Comparison of ENCODE assay signal across 22 cellular contexts in the genomic region with DNA sequence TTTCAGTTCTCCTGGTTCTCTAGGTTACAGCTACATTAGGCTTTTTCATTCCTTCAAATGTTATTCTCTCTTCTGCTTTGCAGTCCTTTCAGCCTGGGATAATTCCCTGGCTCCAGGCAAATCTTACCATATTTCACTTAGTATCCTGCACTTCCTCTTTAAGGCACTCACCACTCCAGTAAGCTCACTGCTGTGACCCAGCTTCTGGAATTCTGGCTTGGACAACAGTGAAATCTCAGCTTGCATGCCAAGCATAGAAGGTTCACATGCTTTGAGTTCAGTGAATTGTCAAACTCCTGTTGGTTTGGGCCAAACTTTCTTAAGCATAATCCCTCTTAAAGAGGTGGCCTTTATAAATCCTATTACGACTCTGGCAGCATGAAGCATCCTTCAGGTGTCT.
DNase-seq lines count a peak whose midpoint lies in the region; ATAC-seq, FAIRE-seq and TF ChIP-seq lines count a peak whose summit lies in the region.
"Had no signal": no experiment of that assay in that cellular context is flagged by ENCODE, and none has a peak within 500 bp of the region (broad histone marks: within the 10 kb centered on the region; RNA-seq: fewer than 3 reads in every experiment).

No MANE protein-coding gene starts in this region.

- no peak overlapping the region for H3K4me2 ChIP-seq in K562 (ENCODE audit: insufficient read depth, low read length)
- H3K4me2 ChIP-seq: A549 had no signal

- TF ChIP-seq POLR2A in K562 (conservative IDR thresholded peaks at IDR 0.05) (no peak), gastroesophageal sphincter (IDR thresholded peaks at IDR 0.05) (no peak)

- no peak overlapping the region for H3K4me3 ChIP-seq in right cardiac atrium (ENCODE audit: low read length)
- H3K4me3 ChIP-seq in K562, result no peak overlapping the region
- no peak overlapping the region for H3K4me3 ChIP-seq in gastroesophageal sphincter
- H3K4me3 ChIP-seq: A549 had no signal

- H3K36me3 ChIP-seq in K562 (ENCODE audit: control insufficient read depth, insufficient read depth, low read length) (no peaks in the 10 kb centered on the region), gastroesophageal sphincter (no peaks in the 10 kb centered on the region)

- H3K4me1 ChIP-seq in right cardiac atrium (ENCODE audit: control insufficient read depth, insufficient read depth, low read length) (no peaks in the 10 kb centered on the region), K562 (replicated peaks in 1 of 2; ENCODE audit: control insufficient read depth in 2 of 2, insufficient read depth in 2 of 2, low read length in 2 of 2) (no peaks in the 10 kb centered on the region), gastroesophageal sphincter (no peaks in the 10 kb centered on the region)
- H3K4me1 ChIP-seq: A549, Caco-2 had no signal

- no peaks in the 10 kb centered on the region for H3K36me3 Mint-ChIP-seq in activated T-cell treated with anti-CD3 and anti-CD28 coated beads, Interleukin-2, amount 50 U/mL, for 4 hours (ENCODE audit: insufficient read depth)

- no peaks in the 10 kb centered on the region for H3K79me2 ChIP-seq in K562 (ENCODE audit: control insufficient read depth, insufficient read depth, low read length)

- H3K9me3 ChIP-seq in right cardiac atrium (ENCODE audit: control insufficient read depth, low read length), result no peaks in the 10 kb centered on the region
- no peaks in the 10 kb centered on the region for H3K9me3 ChIP-seq in K562 (replicated peaks; ENCODE audit: control insufficient read depth, insufficient read depth, low read depth, low read length)
- no peaks in the 10 kb centered on the region for H3K9me3 ChIP-seq in gastroesophageal sphincter
- H3K9me3 ChIP-seq: A549, Caco-2 had no signal

- no peak overlapping the region for H2AFZ ChIP-seq in K562 (ENCODE audit: low read depth, low read length)

- H3K27me3 Mint-ChIP-seq in activated T-cell treated with anti-CD3 and anti-CD28 coated beads, Interleukin-2, amount 50 U/mL, for 4 hours (ENCODE audit: low read depth), result peaks cover 11% of the 10 kb centered on the region

- H4K20me1 ChIP-seq in K562 (replicated peaks; ENCODE audit: control insufficient read depth, insufficient read depth, low read length), result no peaks in the 10 kb centered on the region

- no peak overlapping the region for H3K9ac ChIP-seq in K562 (ENCODE audit: insufficient read depth in 1 of 2, low read depth in 2 of 2, low read length in 2 of 2)

- H3K9me3 Mint-ChIP-seq in activated T-cell treated with anti-CD3 and anti-CD28 coated beads, Interleukin-2, amount 50 U/mL, for 4 hours, result no peaks in the 10 kb centered on the region
- H3K9me3 Mint-ChIP-seq: CD4-positive, alpha-beta T cell; HFFc6 had no signal

- POLR2A ChIA-PET in K562 (lab: Yijun Ruan, JAX), result interaction anchor here (0.6 kb wide), 1 partner anchor 15 kb away, joined by 4 read pairs; no protein-coding TSS in a partner anchor

- 82% methylated on average over 1 of the region's 1 CpG for WGBS in right cardiac atrium
- 0% methylated on average over 1 of the region's 1 CpG for WGBS in K562 (ENCODE audit: insufficient coverage, low coverage, missing lambda C conversion rate)
- WGBS in gastroesophageal sphincter (ENCODE audit: low coverage in 1 of 2), 2 donors, result 60 to 79% methylated on average over 1 of the region's 1 CpG

- BruUV-seq in K562 (replicated peaks; lab: Mats Ljungman, UMichigan), result no TSS peak

- no peak for TF ChIP-seq RAD21 in K562 (CRISPR knock-in tag; conservative IDR thresholded peaks at IDR 0.05 in 1 of 2, IDR thresholded peaks at IDR 0.05 in 1 of 2)

- intact Hi-C loops in Right ventricle myocardium superior (cut with DNase I), result no loop called here
- intact Hi-C loops in right cardiac atrium (cut with DNase I), result no loop called here
- intact Hi-C loops in K562 (cut with micrococcal nuclease), result no loop called here

- H3K9me1 ChIP-seq in K562 (ENCODE audit: control insufficient read depth, insufficient read depth, low read length), result no peaks in the 10 kb centered on the region

- ATAC-seq in Right ventricle myocardium superior (ENCODE audit: poor library complexity) (peak; percentile 36), right cardiac atrium (no peak), K562 (no peak), GM18909 (IDR thresholded peaks at IDR 0.05; ENCODE audit: poor library complexity, unreplicated experiment) (no peak), gastroesophageal sphincter (no peak)
- no peak for ATAC-seq in activated T-cell treated with anti-CD3 and anti-CD28 coated beads, Interleukin-2, amount 50 U/mL, for 4 hours
- ATAC-seq: A549, HCT116 had no signal

- CTCF ChIA-PET in K562 (lab: Yijun Ruan, JAX; ENCODE audit: low intra/inter-chr PET ratio), result no interaction called here

- H3K27me3 ChIP-seq in right cardiac atrium (ENCODE audit: control insufficient read depth, insufficient read depth), result no peaks in the 10 kb centered on the region
- peaks cover 2 to 4% of the 10 kb centered on the region in 2 experiments; a peak in 3 of 5 replicates for H3K27me3 ChIP-seq in K562 (ENCODE audit: control insufficient read depth in 2 of 2, insufficient read depth in 2 of 2, low read length in 2 of 2)
- H3K27me3 ChIP-seq in gastroesophageal sphincter, result peaks cover 4% of the 10 kb centered on the region

- H3K4me1 Mint-ChIP-seq in activated T-cell treated with anti-CD3 and anti-CD28 coated beads, Interleukin-2, amount 50 U/mL, for 4 hours (ENCODE audit: low read depth), result no peaks in the 10 kb centered on the region

- TF ChIP-seq EP300 in K562 (IDR thresholded peaks at IDR 0.05; ENCODE audit: low read length) (no peak), gastroesophageal sphincter (IDR thresholded peaks at IDR 0.05) (no peak)

- DNase-seq in Right ventricle myocardium superior (no peak), right cardiac atrium (no peak), K562 (ENCODE audit: extremely low read depth in 1 of 4, low spot score in 3 of 4) (no peak), medulla oblongata (ENCODE audit: extremely low spot score) (peak; percentile 29)
- no peak for DNase-seq in activated T-cell treated with anti-CD3 and anti-CD28 coated beads, Interleukin-2, amount 50 U/mL, for 4 hours
- DNase-seq: AML-193; Caco-2; CD4-positive, alpha-beta T cell; GOT3; H7; HFFc6 had no signal

- TF ChIP-seq CTCF in K562 (IDR thresholded peaks at IDR 0.05 in 2 of 3, conservative IDR thresholded peaks at IDR 0.05 in 1 of 3; ENCODE audit: insufficient read depth in 2 of 3, low read depth in 1 of 3, low read length in 3 of 3) (no peak), gastroesophageal sphincter (IDR thresholded peaks at IDR 0.05) (no peak)

- FAIRE-seq in K562 (lab: Jason Lieb, UNC), result no peak
- FAIRE-seq: A549, D721Med, G401.6, GM12892, GM18507 had no signal

- H3K27ac ChIP-seq in right cardiac atrium (ENCODE audit: low read length) (no peak overlapping the region), K562 (ENCODE audit: extremely low read depth, low read depth, low read length) (no peak overlapping the region), gastroesophageal sphincter (no peak overlapping the region)
- H3K27ac ChIP-seq: 22Rv1, A549, C4-2B, HL-60 had no signal

- in situ Hi-C loops in K562 (cut with MboI), result no loop called here

- no peak overlapping the region for H3K4me3 Mint-ChIP-seq in activated T-cell treated with anti-CD3 and anti-CD28 coated beads, Interleukin-2, amount 50 U/mL, for 4 hours
- H3K4me3 Mint-ChIP-seq: CD4-positive, alpha-beta T cell; HFFc6 had no signal

TF ChIP-seq in K562, 482 proteins besides CTCF, POLR2A, EP300 and RAD21:
- TF ChIP-seq, protein P1, sequence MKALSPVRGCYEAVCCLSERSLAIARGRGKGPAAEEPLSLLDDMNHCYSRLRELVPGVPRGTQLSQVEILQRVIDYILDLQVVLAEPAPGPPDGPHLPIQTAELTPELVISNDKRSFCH (CRISPR knock-in tag; IDR thresholded peaks at IDR 0.05), result no peak
- TF ChIP-seq, protein P1 (tag; IDR thresholded peaks at IDR 0.05), result no peak
- TF ChIP-seq SPI1 (IDR thresholded peaks at IDR 0.05; ENCODE audit: borderline replicate concordance, low read depth, low read length) (peak; percentile 59; the same call in 1 of the 2 replicates), SMAD4 (CRISPR knock-in tag; conservative IDR thresholded peaks at IDR 0.05) (no peak)
